In genomic region chrX:142233400-142233799, GRCh38 we compare ENCODE assay signal across 18 cellular contexts. TPM values are rescaled to one million over a fixed set of nuclear protein-coding genes. Genes with fewer than 3 reads are reported as not detected.
"Had no signal": no experiment of that assay in that cellular context is flagged by ENCODE, and none has a peak within 500 bp of the region (broad histone marks: within the 10 kb centered on the region; RNA-seq: fewer than 3 reads in every experiment).

No MANE protein-coding gene starts in this region.

- H3K4me3 ChIP-seq: cardiac muscle cell, lower lobe of right lung, transverse colon had no signal

- H3K27ac ChIP-seq: cardiac muscle cell, lower lobe of right lung, transverse colon, WERI-Rb-1 had no signal

- DNase-seq: activated CD4-positive, alpha-beta T cell treated with anti-CD3 and anti-CD28 coated beads for 1 hour; activated CD4-positive, alpha-beta T cell treated with anti-CD3 and anti-CD28 coated beads, Interleukin-2, amount 50 U/mL, for 1 hour; activated CD8-positive, alpha-beta T cell treated with anti-CD3 and anti-CD28 coated beads, Interleukin-2, amount 10 ng/mL, durations not matched to agents 7 days and 5 days; activated gamma-delta T cell; activated naive CD4-positive, alpha-beta T cell treated with anti-CD3 and anti-CD28 coated beads, Interleukin-2, amount 50 U/mL, for 16 hours; activated naive CD8-positive, alpha-beta T cell treated with anti-CD3 and anti-CD28 coated beads, Interleukin-2, amount 50 U/mL, for 24 hours; cortex of kidney; effector CD4-positive, alpha-beta T cell; kidney; lower lobe of right lung; naive B cell; stimulated activated CD4-positive, alpha-beta T cell treated with anti-CD3 and anti-CD28 coated beads, Interleukin-2, amount 100 ng/mL, for 48 hours; stimulated activated CD8-positive, alpha-beta memory T cell treated with anti-CD3 and anti-CD28 coated beads, Interleukin-4, amount 100 ng/mL, for 48 hours; stimulated activated naive B cell treated with anti-CD40 and anti-IgM and Interleukin-4, amounts not matched to agents 10 μg/mL and 1 μg/mL and 100 μg/mL, for 72 hours; transverse colon; WERI-Rb-1 had no signal

- H3K4me1 ChIP-seq: lower lobe of right lung, transverse colon had no signal

- H3K9me3 ChIP-seq: lower lobe of right lung, transverse colon had no signal

- H3K27me3 ChIP-seq: cardiac muscle cell, transverse colon had no signal

- H3K36me3 ChIP-seq: cardiac muscle cell, lower lobe of right lung, transverse colon, WERI-Rb-1 had no signal

RNA-seq across cellular contexts. Expression of gene MAGEC2, which starts 28.3 kb away (rescaled TPM):
- polyA plus RNA-seq: cardiac muscle cell, neural cell had no signal
